22 cellular contexts compared by ENCODE assay signal in the genomic region with DNA sequence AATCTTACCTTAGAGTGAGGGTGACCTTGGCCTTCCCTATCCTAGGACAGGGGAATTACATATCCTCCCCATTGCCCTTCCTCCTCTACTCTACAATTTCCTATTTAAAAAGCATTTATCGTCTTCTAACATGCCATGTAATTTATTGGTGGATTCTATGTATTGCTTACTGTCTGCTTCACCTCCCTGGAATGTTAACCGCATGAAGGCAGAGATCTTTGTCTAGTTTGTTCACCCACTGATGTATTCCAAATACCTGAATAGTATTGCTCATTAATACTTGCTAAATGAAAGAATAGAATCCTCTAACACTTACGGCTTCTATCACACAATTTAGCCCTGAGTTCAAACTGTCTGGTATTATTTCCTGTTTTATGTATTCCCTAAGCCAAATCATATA.
"Had no signal": no experiment of that assay in that cellular context is flagged by ENCODE, and none has a peak within 500 bp of the region (broad histone marks: within the 10 kb centered on the region; RNA-seq: fewer than 3 reads in every experiment).

No MANE protein-coding gene starts in this region.

- DNase-seq: effector memory CD4-positive, alpha-beta T cell; heart left ventricle; hippocampal formation; left colon; left ventricle myocardium superior; mesenchymal stem cell; midbrain; nucleus accumbens; ovary; small intestine; stimulated activated CD4-positive, alpha-beta T cell treated with anti-CD3 and anti-CD28 coated beads, Interleukin-4, amount 100 ng/mL, for 1 hour; stimulated activated CD8-positive, alpha-beta memory T cell treated with anti-CD3 and anti-CD28 coated beads, Interleukin-4, amount 100 ng/mL, for 48 hours; stimulated activated naive CD8-positive, alpha-beta T cell treated with anti-CD3 and anti-CD28 coated beads, Interleukin-15, Interleukin-2, amounts not matched to agents 100 U/mL and 50 U/mL, for 24 hours; testis; upper lobe of right lung had no signal

- H3K36me3 ChIP-seq: heart left ventricle, neural progenitor cell, ovary, right atrium auricular region, tibial nerve, upper lobe of right lung, vagina had no signal

- H3K4me3 Mint-ChIP-seq: natural killer cell treated with Interleukin-12 subunit alpha and Interleukin-12 subunit beta and Interleukin-15 and Interleukin-18, amount 100 ng/mL, for 72 hours; neural progenitor cell; stimulated activated effector memory CD8-positive, alpha-beta T cell treated with anti-CD3 and anti-CD28 coated beads, Interleukin-12 subunit alpha, Interleukin-12 subunit beta, amount 100 ng/mL, for 72 hours had no signal

- H3K4me3 ChIP-seq: heart left ventricle, lung, neural progenitor cell, ovary, right atrium auricular region, testis, tibial nerve, upper lobe of right lung, vagina had no signal

- H3K36me3 Mint-ChIP-seq: natural killer cell treated with Interleukin-12 subunit alpha and Interleukin-12 subunit beta and Interleukin-15 and Interleukin-18, amount 100 ng/mL, for 72 hours; neural progenitor cell; stimulated activated effector memory CD8-positive, alpha-beta T cell treated with anti-CD3 and anti-CD28 coated beads, Interleukin-12 subunit alpha, Interleukin-12 subunit beta, amount 100 ng/mL, for 72 hours had no signal

- H3K9me3 ChIP-seq: ovary, right atrium auricular region, testis, tibial nerve, upper lobe of right lung, vagina had no signal

- ATAC-seq: left ventricle myocardium superior; natural killer cell treated with Interleukin-12 subunit alpha and Interleukin-12 subunit beta and Interleukin-15 and Interleukin-18, amount 100 ng/mL, for 72 hours; stimulated activated effector memory CD8-positive, alpha-beta T cell treated with anti-CD3 and anti-CD28 coated beads, Interleukin-12 subunit alpha, Interleukin-12 subunit beta, amount 100 ng/mL, for 72 hours; stimulated activated naive CD8-positive, alpha-beta T cell treated with anti-CD3 and anti-CD28 coated beads, Interleukin-15, Interleukin-2, amounts not matched to agents 100 U/mL and 50 U/mL, for 24 hours had no signal

- H3K27ac Mint-ChIP-seq: natural killer cell treated with Interleukin-12 subunit alpha and Interleukin-12 subunit beta and Interleukin-15 and Interleukin-18, amount 100 ng/mL, for 72 hours; neural progenitor cell; stimulated activated effector memory CD8-positive, alpha-beta T cell treated with anti-CD3 and anti-CD28 coated beads, Interleukin-12 subunit alpha, Interleukin-12 subunit beta, amount 100 ng/mL, for 72 hours had no signal

- H3K4me1 ChIP-seq: neural progenitor cell, testis, upper lobe of right lung had no signal

- H3K9me3 Mint-ChIP-seq: natural killer cell treated with Interleukin-12 subunit alpha and Interleukin-12 subunit beta and Interleukin-15 and Interleukin-18, amount 100 ng/mL, for 72 hours; neural progenitor cell had no signal

- H3K4me1 Mint-ChIP-seq: neural progenitor cell had no signal

- H3K27ac ChIP-seq: heart left ventricle, neural progenitor cell, ovary, right atrium auricular region, testis, tibial nerve, upper lobe of right lung, vagina had no signal

- H3K27me3 ChIP-seq: heart left ventricle, neural progenitor cell, ovary, right atrium auricular region, testis, tibial nerve, upper lobe of right lung, vagina had no signal
